In genomic region chr10:69674786-69675185, GRCh38 we compare ENCODE assay signal across 29 cellular contexts.
"Had no signal": no experiment of that assay in that cellular context is flagged by ENCODE, and none has a peak within 500 bp of the region (broad histone marks: within the 10 kb centered on the region; RNA-seq: fewer than 3 reads in every experiment).

No MANE protein-coding gene starts in this region.

- FAIRE-seq: islet of Langerhans, kidney had no signal

- H3K27ac Mint-ChIP-seq: immature natural killer cell; naive B cell; natural killer cell; nephron progenitor cell; neural progenitor cell; progenitor cell of endocrine pancreas; stimulated activated effector memory CD8-positive, alpha-beta T cell treated with anti-CD3 and anti-CD28 coated beads, Interleukin-12 subunit alpha, Interleukin-12 subunit beta, amount 100 ng/mL, for 72 hours; stimulated activated naive CD8-positive, alpha-beta T cell treated with anti-CD3 and anti-CD28 coated beads, Interleukin-15, Interleukin-2, amounts not matched to agents 100 ng/mL and 50 ng/mL, for 24 hours; type B pancreatic cell had no signal

- H3K36me3 ChIP-seq: heart left ventricle, left lung, lower lobe of right lung, neural progenitor cell, ovary, right atrium auricular region, suprapubic skin, thoracic aorta, tibial artery, vagina had no signal

- H3K27ac ChIP-seq: heart left ventricle, left lung, lower lobe of right lung, neural progenitor cell, ovary, right atrium auricular region, skin epidermis, suprapubic skin, thoracic aorta, tibial artery, vagina had no signal

- H3K9me3 ChIP-seq: left lung, lower lobe of right lung, ovary, right atrium auricular region, suprapubic skin, thoracic aorta, tibial artery, vagina had no signal

- ATAC-seq: heart left ventricle; left colon; left lung; lower lobe of right lung; natural killer cell; sciatic nerve; stimulated activated effector memory CD8-positive, alpha-beta T cell treated with anti-CD3 and anti-CD28 coated beads, Interleukin-12 subunit alpha, Interleukin-12 subunit beta, amount 100 ng/mL, for 72 hours had no signal

- H3K27me3 ChIP-seq: neural progenitor cell, ovary, right atrium auricular region, vagina had no signal

- H3K36me3 Mint-ChIP-seq: immature natural killer cell; naive B cell; natural killer cell; neural progenitor cell; stimulated activated effector memory CD8-positive, alpha-beta T cell treated with anti-CD3 and anti-CD28 coated beads, Interleukin-12 subunit alpha, Interleukin-12 subunit beta, amount 100 ng/mL, for 72 hours; type B pancreatic cell had no signal

- H3K4me1 Mint-ChIP-seq: immature natural killer cell; naive B cell; natural killer cell; stimulated activated effector memory CD8-positive, alpha-beta T cell treated with anti-CD3 and anti-CD28 coated beads, Interleukin-12 subunit alpha, Interleukin-12 subunit beta, amount 100 ng/mL, for 72 hours had no signal

- H3K4me3 Mint-ChIP-seq: immature natural killer cell; naive B cell; natural killer cell; nephron progenitor cell; neural progenitor cell; stimulated activated effector memory CD8-positive, alpha-beta T cell treated with anti-CD3 and anti-CD28 coated beads, Interleukin-12 subunit alpha, Interleukin-12 subunit beta, amount 100 ng/mL, for 72 hours; stimulated activated naive CD8-positive, alpha-beta T cell treated with anti-CD3 and anti-CD28 coated beads, Interleukin-15, Interleukin-2, amounts not matched to agents 100 ng/mL and 50 ng/mL, for 24 hours; type B pancreatic cell had no signal

- H3K9ac ChIP-seq: neural progenitor cell had no signal

- DNase-seq: heart left ventricle; hypothalamus; immature natural killer cell; kidney; left colon; left lung; lower lobe of right lung; mammary epithelial cell; mesendoderm; midbrain; naive B cell; natural killer cell; nephron progenitor cell; ovary; stimulated activated CD4-positive, alpha-beta T cell treated with anti-CD3 and anti-CD28 coated beads, Interleukin-4, amount 100 ng/mL, for 24 hours; stimulated activated naive CD4-positive, alpha-beta T cell; tibial artery had no signal

- H3K9me3 Mint-ChIP-seq: natural killer cell; nephron progenitor cell; stimulated activated effector memory CD8-positive, alpha-beta T cell treated with anti-CD3 and anti-CD28 coated beads, Interleukin-12 subunit alpha, Interleukin-12 subunit beta, amount 100 ng/mL, for 72 hours; stimulated activated naive CD8-positive, alpha-beta T cell treated with anti-CD3 and anti-CD28 coated beads, Interleukin-15, Interleukin-2, amounts not matched to agents 100 ng/mL and 50 ng/mL, for 24 hours had no signal

- H3K4me1 ChIP-seq: heart left ventricle, left lung, lower lobe of right lung, right atrium auricular region, suprapubic skin, tibial artery, vagina had no signal

- H2AFZ ChIP-seq: neural progenitor cell had no signal

- H3K4me3 ChIP-seq: heart left ventricle, left lung, lower lobe of right lung, neural progenitor cell, ovary, right atrium auricular region, skin epidermis, suprapubic skin, thoracic aorta, tibial artery, vagina had no signal

- H3K4me2 ChIP-seq: neural progenitor cell had no signal
